2 cellular contexts compared by ENCODE assay signal in genomic region chr2:87745353-87745951, GRCh38. TPM values are rescaled to one million over a fixed set of nuclear protein-coding genes. Genes with fewer than 3 reads are reported as not detected.
"Had no signal": no experiment of that assay in that cellular context is flagged by ENCODE, and none has a peak within 500 bp of the region (broad histone marks: within the 10 kb centered on the region; RNA-seq: fewer than 3 reads in every experiment).

No MANE protein-coding gene starts in this region.

RNA-seq across cellular contexts. Expression of gene PLGLB2, which starts 2.4 kb away (rescaled TPM):
- total RNA-seq: epithelial cell of proximal tubule, prostate gland had no signal
